In genomic region chr9:129596541-129597328, GRCh38 we compare ENCODE assay signal across 1 cellular context.
TF ChIP-seq lines count a peak whose summit lies in the region.

No MANE protein-coding gene starts in this region.

TF ChIP-seq in H1, 55 proteins besides CTCF, POLR2A, EP300 and RAD21:
- TF ChIP-seq PHF8 (conservative IDR thresholded peaks at IDR 0.05; ENCODE audit: low read depth, low read length) (0 out of 2 replicates have a peak, but pooled peaks have one; percentile 11), TBP (IDR thresholded peaks at IDR 0.05; ENCODE audit: low read depth, low read length) (peak; percentile 36; the same call in 1 of the 2 replicates), HDAC2 (IDR thresholded peaks at IDR 0.05; ENCODE audit: borderline replicate concordance in 1 of 2, low read depth in 2 of 2, low read length in 2 of 2) (peak; percentile 70 to 72; a peak in 1 of 4 replicates), SP1 (IDR thresholded peaks at IDR 0.05; ENCODE audit: low read depth, low read length) (peak; percentile 62), CEBPB (IDR thresholded peaks at IDR 0.05; ENCODE audit: low read depth, low read length) (no peak), EGR1 (IDR thresholded peaks at IDR 0.05; ENCODE audit: borderline replicate concordance, low read depth, low read length) (peak; percentile 99), RNF2 (IDR thresholded peaks at IDR 0.05; ENCODE audit: borderline replicate concordance, low read depth, low read length, missing control alignments, poor library complexity, severe bottlenecking) (no peak), TEAD4 (IDR thresholded peaks at IDR 0.05; ENCODE audit: low read depth, low read length) (0 out of 2 replicates have a peak, but pooled peaks have one; percentile 56), POLR2AphosphoS5 (IDR thresholded peaks at IDR 0.05; ENCODE audit: low read depth, low read length) (no peak), JUND (IDR thresholded peaks at IDR 0.05; ENCODE audit: low read length) (no peak), KDM4A (IDR thresholded peaks at IDR 0.05; ENCODE audit: low read depth, low read length, severe bottlenecking) (peak; percentile 20), YY1 (IDR thresholded peaks at IDR 0.05; ENCODE audit: low read depth, low read length) (peak; percentile 33; the same call in 1 of the 2 replicates), HDAC6 (IDR thresholded peaks at IDR 0.05; ENCODE audit: low read depth, low read length) (no peak), MAX (IDR thresholded peaks at IDR 0.05) (no peak; the same call in 1 of the 2 replicates), TAF7 (optimal IDR thresholded peaks at IDR 0.05; ENCODE audit: borderline replicate concordance, low read depth, low read length) (no peak), E2F6 (IDR thresholded peaks at IDR 0.05) (no peak; the same call in 1 of the 2 replicates), SP4 (IDR thresholded peaks at IDR 0.05; ENCODE audit: low read length) (peak; percentile 80; the same call in 1 of the 2 replicates), CBX8 (IDR thresholded peaks at IDR 0.05; ENCODE audit: borderline replicate concordance, low read depth, low read length) (no peak), EZH2 (IDR thresholded peaks at IDR 0.05; ENCODE audit: low read depth, low read length, severe bottlenecking) (no peak), KDM1A (IDR thresholded peaks at IDR 0.05; ENCODE audit: borderline replicate concordance, low read length) (peak; percentile 76; the same call in 1 of the 2 replicates), CHD1 (IDR thresholded peaks at IDR 0.05; ENCODE audit: low read depth, low read length) (no peak), SAP30 (IDR thresholded peaks at IDR 0.05; ENCODE audit: insufficient read depth, insufficient replicate concordance, low read length) (no peak), CREB1 (IDR thresholded peaks at IDR 0.05) (peak; percentile 42; the same call in 1 of the 2 replicates), FOSL1 (IDR thresholded peaks at IDR 0.05; ENCODE audit: insufficient read depth, low read depth, low read length) (peak; percentile 89), CHD7 (IDR thresholded peaks at IDR 0.05; ENCODE audit: insufficient replicate concordance, low read length) (no peak), TAF1 (IDR thresholded peaks at IDR 0.05; ENCODE audit: low read depth, low read length) (no peak), CTBP2 (IDR thresholded peaks at IDR 0.05; ENCODE audit: borderline replicate concordance, insufficient read depth, insufficient read length, low read length) (peak; percentile 80)
TF ChIP-seq in H1: peak in this region for 13.
